ENCODE assay signal across 10 cellular contexts in the genomic region with DNA sequence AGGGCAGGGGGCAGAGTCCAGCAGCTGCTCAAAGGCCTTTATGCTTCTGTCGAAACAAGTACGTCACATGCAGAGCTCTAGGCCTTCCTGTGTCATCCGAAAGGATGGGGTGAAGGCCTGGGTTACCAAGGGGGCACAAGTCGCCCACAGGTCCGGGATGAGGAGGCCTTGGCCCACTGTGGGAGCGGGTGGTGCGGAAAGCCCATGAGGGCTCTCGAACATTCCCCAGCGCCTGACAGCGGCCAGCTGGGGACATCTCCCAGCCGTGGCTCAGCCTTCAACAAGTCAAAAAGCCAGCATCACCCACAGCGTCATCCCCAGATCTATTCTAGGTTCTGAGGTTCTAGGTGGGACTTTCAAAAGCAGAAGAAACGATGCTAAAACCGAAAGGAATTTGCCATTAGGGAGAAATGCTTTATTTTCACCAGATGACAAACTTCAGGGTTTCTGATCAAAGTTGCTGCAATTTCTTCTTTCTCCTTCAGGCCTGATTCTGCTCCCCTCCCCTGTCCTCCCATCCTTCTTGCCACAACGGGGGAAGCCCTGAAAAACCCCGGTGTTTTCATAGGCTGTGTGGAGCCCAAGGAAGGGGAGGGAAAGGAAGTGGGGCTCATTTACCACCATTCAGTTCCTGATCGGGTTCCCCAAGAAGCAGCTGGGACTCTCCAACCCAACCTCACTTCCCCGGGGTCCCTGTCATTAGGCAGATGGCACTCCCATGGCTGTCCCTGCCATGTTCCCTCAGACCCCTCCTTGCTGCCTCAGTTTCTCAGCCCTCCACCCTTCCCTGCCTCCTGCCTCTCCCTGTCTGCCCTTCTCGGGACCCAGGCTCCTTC. TPM values are rescaled to one million over a fixed set of nuclear protein-coding genes. Genes with fewer than 3 reads are reported as not detected.
DNase-seq lines count a peak whose midpoint lies in the region; ATAC-seq, FAIRE-seq and TF ChIP-seq lines count a peak whose summit lies in the region.
"Had no signal": no experiment of that assay in that cellular context is flagged by ENCODE, and none has a peak within 500 bp of the region (broad histone marks: within the 10 kb centered on the region; RNA-seq: fewer than 3 reads in every experiment).

No MANE protein-coding gene starts in this region.

- H3K27me3 ChIP-seq in osteoblast (ENCODE audit: insufficient read depth, low read length) = no peaks in the 10 kb centered on the region
- H3K27me3 ChIP-seq in BE2C = no peaks in the 10 kb centered on the region
- H3K27me3 ChIP-seq in pancreas = no peaks in the 10 kb centered on the region
- no peaks in the 10 kb centered on the region for H3K27me3 ChIP-seq in body of pancreas

- H3K4me2 ChIP-seq in osteoblast (ENCODE audit: insufficient read depth, low read length) = no peak overlapping the region

- H3K4me3 ChIP-seq in osteoblast (ENCODE audit: insufficient read depth, low read length) (no peak overlapping the region), BE2C (ENCODE audit: low read depth, low read length) (no peak overlapping the region), pancreas (no peak overlapping the region), body of pancreas (no peak overlapping the region)
- H3K4me3 ChIP-seq: GM23248 had no signal

- H3K4me1 ChIP-seq in osteoblast (ENCODE audit: insufficient read depth, low read length) = no peaks in the 10 kb centered on the region
- H3K4me1 ChIP-seq in BE2C = no peaks in the 10 kb centered on the region
- H3K4me1 ChIP-seq in pancreas = no peaks in the 10 kb centered on the region
- H3K4me1 ChIP-seq in body of pancreas = no peaks in the 10 kb centered on the region

- H3K9me3 ChIP-seq in osteoblast (ENCODE audit: low read depth, low read length) = peaks cover 2% of the 10 kb centered on the region
- H3K9me3 ChIP-seq in BE2C = no peaks in the 10 kb centered on the region
- no peaks in the 10 kb centered on the region for H3K9me3 ChIP-seq in pancreas
- H3K9me3 ChIP-seq in body of pancreas = peaks cover 0 to 12% (median 0%) of the 10 kb centered on the region in 3 donors

- peaks cover 25% of the 10 kb centered on the region for H4K20me1 ChIP-seq in osteoblast (ENCODE audit: insufficient read depth, low read length)

- WGBS in pancreas, 2 donors = 85 to 87% methylated on average over 18 to 19 of the region's 19 CpGs
- WGBS in body of pancreas, 2 donors = 81 to 91% methylated on average over 18 to 19 of the region's 19 CpGs

- intact Hi-C loops in pancreas (cut with DNase I) (no loop called here), body of pancreas (cut with DNase I) (no loop called here)

- DNase-seq in osteoblast (ENCODE audit: insufficient read length, low spot score, missing footprints) (peak; percentile 73), BE2C (no peak), NCI-H1436 (lab: John Stamatoyannopoulos, UW) (no peak), pancreas (no peak), body of pancreas (no peak)
- DNase-seq: GM23248; stimulated activated CD4-positive, alpha-beta T cell treated with anti-CD3 and anti-CD28 coated beads, Interleukin-4, amount 100 ng/mL, for 1 hour had no signal

- no peak for TF ChIP-seq POLR2A in body of pancreas (IDR thresholded peaks at IDR 0.05)

- no peak overlapping the region for H2AFZ ChIP-seq in osteoblast (ENCODE audit: low read length)
- H2AFZ ChIP-seq: GM23248 had no signal

- H3K27ac ChIP-seq in osteoblast (ENCODE audit: low read depth, low read length) = no peak overlapping the region
- H3K27ac ChIP-seq in pancreas = no peak overlapping the region
- no peak overlapping the region for H3K27ac ChIP-seq in body of pancreas
- H3K27ac ChIP-seq: GM23248 had no signal

- H3K36me3 ChIP-seq in osteoblast (ENCODE audit: insufficient read depth, low read length) = no peaks in the 10 kb centered on the region
- H3K36me3 ChIP-seq in BE2C = no peaks in the 10 kb centered on the region
- H3K36me3 ChIP-seq in pancreas = no peaks in the 10 kb centered on the region
- H3K36me3 ChIP-seq in body of pancreas (replicated peaks in 1 of 2; ENCODE audit: insufficient read depth in 1 of 2, low read depth in 2 of 2) = no peaks in the 10 kb centered on the region

- ATAC-seq in GM18520 (IDR thresholded peaks at IDR 0.05; ENCODE audit: unreplicated experiment) = peak; percentile 38
- peak; percentile 54 for ATAC-seq in GM21717 (IDR thresholded peaks at IDR 0.05; ENCODE audit: unreplicated experiment)
- peak; percentile 34 for ATAC-seq in HG03565 (IDR thresholded peaks at IDR 0.05; ENCODE audit: unreplicated experiment)
- ATAC-seq in pancreas = no peak
- no peak for ATAC-seq in body of pancreas

- TF ChIP-seq CTCF in osteoblast (IDR thresholded peaks at IDR 0.05; ENCODE audit: extremely low read depth, low read depth, low read length) (no peak), BE2C (IDR thresholded peaks at IDR 0.05; ENCODE audit: low read depth, low read length) (no peak), pancreas (IDR thresholded peaks at IDR 0.05) (no peak), body of pancreas (IDR thresholded peaks at IDR 0.05) (no peak)

- no peak for FAIRE-seq in pancreas (lab: Jason Lieb, UNC)

- peaks cover 3% of the 10 kb centered on the region for H3K79me2 ChIP-seq in osteoblast (ENCODE audit: insufficient read depth, low read length)

RNA-seq across cellular contexts. Expression of gene GPR137B, which starts 17.6 kb away (rescaled TPM):
- total RNA-seq in osteoblast = 23.5 and 28.9 TPM in 2 replicates
- polyA plus RNA-seq in BE2C (2012; ENCODE audit: insufficient read depth, insufficient read length, low read depth) = not detected
- 1 to 10 TPM; 1.1 to 9.8 (median 2.6) TPM for total RNA-seq in pancreas
- polyA plus RNA-seq in pancreas = 1 to 10 TPM in 1 of 2 donors, under 1 TPM in 1; 0.95 to 4.3 TPM
- 1 to 10 TPM; 3.3 to 3.9 TPM for total RNA-seq in body of pancreas

Comparison
In these comparisons a context has a peak if more than half of its experiments do, and no peak if none do; other contexts are left out.
1. ATAC-seq: peak in GM18520 (single experiment), GM21717 (single experiment) and HG03565 (single experiment); none in pancreas (0 of 4) and body of pancreas (single experiment).